8 cellular contexts compared by ENCODE assay signal in the genomic region with DNA sequence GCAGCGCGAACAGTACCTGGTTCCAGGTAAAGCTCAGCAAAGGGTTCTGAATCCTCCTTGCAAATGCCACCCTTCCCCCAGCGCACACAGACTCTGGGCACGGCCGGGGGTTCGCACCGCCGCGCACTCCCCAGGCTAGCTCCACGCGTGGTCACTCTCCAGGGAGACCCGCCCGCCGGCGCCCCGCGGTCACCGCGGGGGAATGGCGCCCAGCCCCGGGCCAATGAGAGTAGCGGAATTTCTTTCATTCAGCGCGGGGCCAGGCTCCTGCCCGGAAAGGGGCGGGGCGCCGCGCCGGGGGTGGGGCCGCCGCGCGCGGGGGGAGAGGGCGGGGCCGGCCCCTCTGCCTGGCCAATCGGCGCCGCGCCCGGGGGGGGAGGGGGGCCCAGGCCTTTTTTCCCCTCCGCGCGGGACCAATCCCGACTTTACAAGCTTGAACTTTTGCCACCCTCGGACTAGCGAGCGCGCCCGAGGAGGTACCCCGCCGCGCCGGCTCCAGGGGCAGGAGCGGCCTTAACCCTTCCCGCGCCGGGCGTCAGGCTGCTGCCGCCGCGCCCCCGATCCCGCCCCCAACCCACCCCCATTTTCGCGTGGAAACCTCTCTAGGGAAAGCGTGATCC. TPM values are rescaled to one million over a fixed set of nuclear protein-coding genes. Genes with fewer than 3 reads are reported as not detected.
DNase-seq lines count a peak whose midpoint lies in the region; ATAC-seq and TF ChIP-seq lines count a peak whose summit lies in the region.

No MANE protein-coding gene starts in this region.

- no peak overlapping the region for H2BK12ac ChIP-seq in neuronal stem cell (ENCODE audit: low read length)

- peaks cover 12% of the 10 kb centered on the region for H4K20me1 ChIP-seq in Loucy (ENCODE audit: insufficient read depth, low read length, poor library complexity, severe bottlenecking)

- no peak for TF ChIP-seq CTCF in Loucy (conservative IDR thresholded peaks at IDR 0.05; ENCODE audit: low read length)

- H3K9me3 ChIP-seq in Loucy (ENCODE audit: insufficient read depth, low read depth, low read length) = no peaks in the 10 kb centered on the region
- no peaks in the 10 kb centered on the region for H3K9me3 ChIP-seq in neuronal stem cell (replicated peaks in 1 of 2; ENCODE audit: control insufficient read depth in 2 of 2, insufficient read depth in 1 of 2, low read depth in 1 of 2, low read length in 2 of 2)

- H3K4me1 ChIP-seq in Loucy (ENCODE audit: insufficient read depth, low read length, poor library complexity, severe bottlenecking) (peaks cover 23% of the 10 kb centered on the region), neuronal stem cell (ENCODE audit: control insufficient read depth in 2 of 2, insufficient read depth in 1 of 2, low read depth in 1 of 2, low read length in 2 of 2) (peaks cover 8 to 18% of the 10 kb centered on the region in 2 donors)

- H3K27me3 ChIP-seq in Loucy (ENCODE audit: insufficient read depth, low read length, poor library complexity, severe bottlenecking) (peaks cover 24% of the 10 kb centered on the region), neuronal stem cell (ENCODE audit: control insufficient read depth in 3 of 3, insufficient read depth in 3 of 3, low read depth in 1 of 3, low read length in 3 of 3) (peaks cover 0 to 31% (median 0%) of the 10 kb centered on the region in 3 experiments)

- peaks cover 8% of the 10 kb centered on the region; the same call in 1 of the 2 replicates for H3K79me2 ChIP-seq in Loucy (ENCODE audit: insufficient read depth, low read length)

- H4K91ac ChIP-seq in neuronal stem cell (ENCODE audit: low read depth, low read length, poor library complexity) = no peak overlapping the region

- H3K14ac ChIP-seq in neuronal stem cell (ENCODE audit: low read length) = no peak overlapping the region

- ATAC-seq in GM21825 (IDR thresholded peaks at IDR 0.05; ENCODE audit: unreplicated experiment) = peak; percentile 46

- DNase-seq in DMS153 (lab: John Stamatoyannopoulos, UW) = peak; percentile 23
- peak; percentile 72 for DNase-seq in SIG-M5 (lab: John Stamatoyannopoulos, UW)
- peak; percentile 79 for DNase-seq in activated gamma-delta T cell treated with Interleukin-2 at 50 U/mL for 16 hours
- peak; percentile 90 for DNase-seq in foreskin melanocyte
- peak; percentile 93 for DNase-seq in neuronal stem cell (ENCODE audit: low spot score)
- peak; percentile 95 for DNase-seq in stromal cell of bone marrow (ENCODE audit: low read depth)

- H3K9me2 ChIP-seq in Loucy (replicated peaks; ENCODE audit: low read depth, low read length) = no peaks in the 10 kb centered on the region

- no peak overlapping the region for H2BK5ac ChIP-seq in neuronal stem cell (ENCODE audit: low read length)

- H3K79me1 ChIP-seq in neuronal stem cell (ENCODE audit: low read depth, low read length) = no peaks in the 10 kb centered on the region

- H3K9ac ChIP-seq in Loucy (ENCODE audit: low read depth, low read length, poor library complexity, severe bottlenecking) (peak overlapping the region; percentile 80), neuronal stem cell (ENCODE audit: low read depth, low read length, poor library complexity) (peak overlapping the region; percentile 78)

- H3K4me2 ChIP-seq in Loucy (ENCODE audit: low read depth, low read length, poor library complexity, severe bottlenecking) = peak overlapping the region; percentile 91
- H3K4me2 ChIP-seq in neuronal stem cell (ENCODE audit: insufficient read depth, low read length, poor library complexity, severe bottlenecking) = peak overlapping the region; percentile 89

- peak overlapping the region; percentile 0 for H3K27ac ChIP-seq in neuronal stem cell (replicated peaks; ENCODE audit: low read length)

- no CpG with 5 or more reads among the region's 68 CpGs for WGBS in neuronal stem cell (ENCODE audit: extremely low coverage in 2 of 2, insufficient read length in 2 of 2, insufficient replicate concordance in 1 of 2), 2 donors

- peak overlapping the region; percentile 7 for H2BK15ac ChIP-seq in neuronal stem cell (ENCODE audit: low read length)

- H3K36me3 ChIP-seq in Loucy (ENCODE audit: insufficient read depth, low read length) (no peaks in the 10 kb centered on the region), neuronal stem cell (replicated peaks in 1 of 2; ENCODE audit: control insufficient read depth in 2 of 2, insufficient read depth in 2 of 2, low read length in 2 of 2) (no peaks in the 10 kb centered on the region)

- no peak overlapping the region for H3K23ac ChIP-seq in neuronal stem cell (ENCODE audit: low read depth, low read length, poor library complexity)

- no peak overlapping the region for H2BK120ac ChIP-seq in neuronal stem cell (ENCODE audit: low read depth, low read length)

- no peak overlapping the region for H2AK5ac ChIP-seq in neuronal stem cell (ENCODE audit: low read depth, low read length)

- H2AFZ ChIP-seq in Loucy (ENCODE audit: low read length) (peak overlapping the region; percentile 90), neuronal stem cell (ENCODE audit: low read length) (peak overlapping the region; percentile 94)

- H3K4me3 ChIP-seq in Loucy (ENCODE audit: low read length, poor library complexity, severe bottlenecking) = peak overlapping the region; percentile 81
- H3K4me3 ChIP-seq in neuronal stem cell (ENCODE audit: low read length in 2 of 2) = peak overlapping the region; percentile 55 to 81

- H3F3A ChIP-seq in Loucy (ENCODE audit: low read depth) = no peaks in the 10 kb centered on the region

- no peak overlapping the region for H4K8ac ChIP-seq in neuronal stem cell (ENCODE audit: low read depth, low read length)

- no peak overlapping the region for H3K4ac ChIP-seq in neuronal stem cell (ENCODE audit: low read length)

- peak overlapping the region; percentile 94 for H3K18ac ChIP-seq in neuronal stem cell (ENCODE audit: low read length)

RNA-seq across cellular contexts. Expression of a gene that starts 1.1 kb away (rescaled TPM):
- polyA plus RNA-seq in neuronal stem cell (2013, experiment 1 of 2) = 0.98 TPM
- 1.0 TPM for polyA plus RNA-seq in neuronal stem cell (2013, experiment 2 of 2)

Comparison
In these comparisons a context has a peak if more than half of its experiments do, and no peak if none do; other contexts are left out.
1. Peak in every context shown above with its lines: DNase-seq, ATAC-seq, H3K4me3 ChIP-seq and H3K27ac ChIP-seq.
2. DNase-seq: peak in every context shown above with its lines; median percentile 95 in stromal cell of bone marrow; 93 in neuronal stem cell; 90 in foreskin melanocyte; 79 in activated gamma-delta T cell treated with Interleukin-2 at 50 U/mL for 16 hours; 72 in SIG-M5; 23 in DMS153.